ENCODE assay signal across 8 cellular contexts in the genomic region with DNA sequence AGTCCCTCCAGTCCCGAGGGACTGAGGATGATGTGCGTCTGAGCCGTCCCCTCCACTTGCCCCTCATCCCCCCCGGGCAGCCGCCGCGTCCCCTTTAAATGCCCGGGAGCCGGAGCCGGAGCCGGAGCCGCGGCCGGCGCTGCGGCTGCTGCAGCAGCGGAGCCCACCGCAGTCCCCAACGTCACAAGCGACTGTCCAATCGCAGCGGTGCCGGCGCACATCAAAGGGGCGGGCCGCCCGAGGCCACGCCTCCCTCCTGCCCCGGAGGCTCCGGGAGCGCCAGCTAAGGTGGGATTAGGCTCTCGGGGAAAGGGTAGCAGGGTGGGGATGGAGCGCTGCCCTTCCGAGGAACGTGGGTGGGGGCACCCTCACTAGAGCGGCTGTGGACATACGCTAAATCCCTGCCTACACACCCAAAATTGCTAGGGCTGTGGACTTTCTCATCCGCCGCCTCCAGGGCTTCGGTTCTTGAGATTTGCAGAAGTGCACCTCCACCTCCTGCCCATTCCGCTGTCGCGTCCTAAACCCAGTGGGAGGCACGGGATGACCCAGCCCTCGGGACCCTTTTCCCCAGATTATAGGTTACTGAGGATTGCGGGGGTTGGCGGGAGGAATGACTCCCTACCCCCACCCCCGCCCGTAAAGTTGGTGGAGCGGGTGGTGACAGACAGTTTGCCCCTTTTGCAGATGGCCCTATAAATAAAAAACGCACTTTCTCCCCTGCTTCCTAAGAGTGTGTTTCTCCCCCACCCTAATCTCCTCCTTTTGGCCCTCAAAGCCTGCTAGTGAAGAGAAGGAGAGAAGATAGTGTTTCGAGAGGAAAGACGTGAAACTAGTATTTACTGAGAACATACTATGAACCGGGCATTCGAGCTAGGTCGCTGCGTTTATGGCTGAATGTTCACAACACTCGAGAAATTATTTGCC. TPM values are rescaled to one million over a fixed set of nuclear protein-coding genes. Genes with fewer than 3 reads are reported as not detected.
A peak's percentile ranks its signal among the peaks of the same experiment; 100 is the strongest.
DNase-seq lines count a peak whose midpoint lies in the region; ATAC-seq and TF ChIP-seq lines count a peak whose summit lies in the region.

A gene with protein sequence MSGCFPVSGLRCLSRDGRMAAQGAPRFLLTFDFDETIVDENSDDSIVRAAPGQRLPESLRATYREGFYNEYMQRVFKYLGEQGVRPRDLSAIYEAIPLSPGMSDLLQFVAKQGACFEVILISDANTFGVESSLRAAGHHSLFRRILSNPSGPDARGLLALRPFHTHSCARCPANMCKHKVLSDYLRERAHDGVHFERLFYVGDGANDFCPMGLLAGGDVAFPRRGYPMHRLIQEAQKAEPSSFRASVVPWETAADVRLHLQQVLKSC (minus strand): TSS at position 152 of the 927 bp plus-strand sequence. CDS start 4,096 bp downstream, outside the sequence.

- peak; percentile 85 for DNase-seq in ACHN
- peak; percentile 75 for DNase-seq in NCI-H510A (lab: John Stamatoyannopoulos, UW)
- peak; percentile 88 for DNase-seq in activated CD4-positive, alpha-beta T cell treated with anti-CD3 and anti-CD28 coated beads, Interleukin-2, amount 10 ng/mL, durations not matched to agents 7 days and 5 days
- peak; percentile 86 for DNase-seq in dermis blood vessel endothelial cell
- DNase-seq in lower leg skin (ENCODE audit: low spot score in 2 of 2): peak; percentile 59 to 96
- DNase-seq in stimulated activated CD4-positive, alpha-beta T cell treated with anti-CD3 and anti-CD28 coated beads, Interleukin-4, amount 100 ng/mL, for 24 hours: peak; percentile 86

- POLR2A ChIA-PET in activated CD4-positive, alpha-beta T cell treated with anti-CD3 and anti-CD28 coated beads, Interleukin-2, amount 10 ng/mL, durations not matched to agents 7 days and 5 days (lab: Charles Lee): no interaction called here

- no peaks in the 10 kb centered on the region for H3K36me3 Mint-ChIP-seq in activated CD4-positive, alpha-beta T cell treated with anti-CD3 and anti-CD28 coated beads, Interleukin-2, amount 10 ng/mL, durations not matched to agents 7 days and 5 days (ENCODE audit: low read depth)

- in situ Hi-C loops in ACHN (cut with HindIII; ENCODE audit: low pct_ligation_motif_present, low pct_unique_long_range_greater_than_20kb, low sequenced_read_pairs): no loop called here

- H3K27me3 Mint-ChIP-seq in activated CD4-positive, alpha-beta T cell treated with anti-CD3 and anti-CD28 coated beads, Interleukin-2, amount 10 ng/mL, durations not matched to agents 7 days and 5 days: peaks cover 38% of the 10 kb centered on the region

- intact Hi-C loops in lower leg skin (cut with DNase I; ENCODE audit: low total_unique reads): no loop called here

- no peak for TF ChIP-seq POLR2A in lower leg skin (IDR thresholded peaks at IDR 0.05)

- H3K4me3 Mint-ChIP-seq in activated CD4-positive, alpha-beta T cell treated with anti-CD3 and anti-CD28 coated beads, Interleukin-2, amount 10 ng/mL, durations not matched to agents 7 days and 5 days: peak within 1 kb of the TSS; percentile 67

- ATAC-seq in GM18868 (IDR thresholded peaks at IDR 0.05; ENCODE audit: unreplicated experiment) (peak; percentile 89), HG03159 (IDR thresholded peaks at IDR 0.05; ENCODE audit: unreplicated experiment) (peak; percentile 84)

- no peak for TF ChIP-seq CTCF in lower leg skin (IDR thresholded peaks at IDR 0.05)

- no peak within 1 kb of the TSS for H3K27ac Mint-ChIP-seq in activated CD4-positive, alpha-beta T cell treated with anti-CD3 and anti-CD28 coated beads, Interleukin-2, amount 10 ng/mL, durations not matched to agents 7 days and 5 days

- WGBS in lower leg skin, 2 donors: 6 to 7% methylated on average over 45 to 46 of the region's 58 CpGs

- H3K9me3 Mint-ChIP-seq in activated CD4-positive, alpha-beta T cell treated with anti-CD3 and anti-CD28 coated beads, Interleukin-2, amount 10 ng/mL, durations not matched to agents 7 days and 5 days: no peaks in the 10 kb centered on the region

- peaks cover 12% of the 10 kb centered on the region for H3K4me1 Mint-ChIP-seq in activated CD4-positive, alpha-beta T cell treated with anti-CD3 and anti-CD28 coated beads, Interleukin-2, amount 10 ng/mL, durations not matched to agents 7 days and 5 days

- CTCF ChIA-PET in activated CD4-positive, alpha-beta T cell treated with anti-CD3 and anti-CD28 coated beads, Interleukin-2, amount 10 ng/mL, durations not matched to agents 7 days and 5 days (lab: Charles Lee): interaction anchor here (0.6 to 2.7 kb wide), 2 partner anchors 50 to 73 kb away, joined by 3 to 9 read pairs; no protein-coding TSS in a partner anchor

- H3K4me3 ChIP-seq in lower leg skin (ENCODE audit: low read depth, poor library complexity, severe bottlenecking): peak within 1 kb of the TSS; percentile 5

RNA-seq across cellular contexts. Expression of the gene that starts here (rescaled TPM):
- not detected for total RNA-seq in activated CD4-positive, alpha-beta T cell treated with anti-CD3 and anti-CD28 coated beads, Interleukin-2, amount 10 ng/mL, durations not matched to agents 7 days and 5 days
- total RNA-seq in dermis blood vessel endothelial cell (0.14 TPM in 1 of 2 replicates, not detected in the other), lower leg skin (under 1 TPM in 2 of 4 donors, not detected in 2; 0.34 to 0.36 TPM)

Comparison
In these comparisons a context has a peak if more than half of its experiments do, and no peak if none do; other contexts are left out.
1. Peak in every context shown above with its lines: DNase-seq, ATAC-seq and H3K4me3 ChIP-seq.
2. Peak in DNase-seq in activated CD4-positive, alpha-beta T cell treated with anti-CD3 and anti-CD28 coated beads, Interleukin-2, amount 10 ng/mL, durations not matched to agents 7 days and 5 days; RNA of the gene not detected or under 1 TPM.
3. Peak in DNase-seq in dermis blood vessel endothelial cell; RNA of the gene not detected or under 1 TPM.
4. Peak in DNase-seq and H3K4me3 ChIP-seq in lower leg skin; RNA of the gene not detected or under 1 TPM.